Comparison of ENCODE assay signal across 8 cellular contexts in genomic region chr1:20250346-20250989, GRCh38. TPM values are rescaled to one million over a fixed set of nuclear protein-coding genes. Genes with fewer than 3 reads are reported as not detected.
DNase-seq lines count a peak whose midpoint lies in the region; ATAC-seq and TF ChIP-seq lines count a peak whose summit lies in the region.
"Had no signal": no experiment of that assay in that cellular context is flagged by ENCODE, and none has a peak within 500 bp of the region (broad histone marks: within the 10 kb centered on the region; RNA-seq: fewer than 3 reads in every experiment).

No MANE protein-coding gene starts in this region.

- H3K27me3 Mint-ChIP-seq in brain (peaks cover 3% of the 10 kb centered on the region), nephron (ENCODE audit: low read depth) (peaks cover 6% of the 10 kb centered on the region)

- no peak overlapping the region for H3K4me3 ChIP-seq in LNCaP clone FGC (ENCODE audit: low read depth, low read length)
- H3K4me3 ChIP-seq: lung had no signal

- no peak for ATAC-seq in GM21447 (IDR thresholded peaks at IDR 0.05; ENCODE audit: unreplicated experiment)

- no peaks in the 10 kb centered on the region for H3K36me3 Mint-ChIP-seq in brain
- no peaks in the 10 kb centered on the region for H3K36me3 Mint-ChIP-seq in nephron (ENCODE audit: low read depth)

- H3K4me3 Mint-ChIP-seq in brain (no peak overlapping the region), nephron (no peak overlapping the region)

- TF ChIP-seq CTCF in LNCaP clone FGC (IDR thresholded peaks at IDR 0.05; ENCODE audit: control insufficient read depth, extremely low read depth, insufficient read depth) (no peak), brain (conservative IDR thresholded peaks at IDR 0.05) (no peak), nephron (IDR thresholded peaks at IDR 0.05; ENCODE audit: unreplicated experiment in 3 of 3) (no peak)

- peak; percentile 75 for DNase-seq in Daoy (ENCODE audit: low read depth)
- DNase-seq in LNCaP clone FGC (ENCODE audit: low read depth): peak; percentile 67
- no peak for DNase-seq in islet precursor cell
- no peak for DNase-seq in NCI-H446 treated with DMSO at 0.1 percent for 48 hours (lab: John Stamatoyannopoulos, UW)

- H3K4me1 Mint-ChIP-seq in brain (peaks cover 33% of the 10 kb centered on the region), nephron (peaks cover 6% of the 10 kb centered on the region)

- H3K9me3 Mint-ChIP-seq in brain (peaks cover 0 to 4% (median 0%) of the 10 kb centered on the region in 5 experiments), nephron (no peaks in the 10 kb centered on the region)

- H3K27ac Mint-ChIP-seq in brain (peak overlapping the region in 3 of 5 experiments; percentile 14 to 65 (median 26)), nephron (peak overlapping the region in 2 of 3 experiments; percentile 2 to 40)

RNA-seq across cellular contexts. Expression of gene VWA5B1, which starts 40.2 kb away (rescaled TPM):
- total RNA-seq in Daoy (2014; rRNA removed; shearing (Covaris generic)): not detected in 2 replicates
- polyA plus RNA-seq in brain (ENCODE audit: insufficient read depth, low read depth, low replicate concordance): 0.14 TPM

Comparison
In these comparisons a context has a peak if more than half of its experiments do, and no peak if none do; other contexts are left out.
1. DNase-seq: peak in Daoy (single experiment) and LNCaP clone FGC (single experiment); none in islet precursor cell (single experiment) and NCI-H446 treated with DMSO at 0.1 percent for 48 hours (single experiment).